Comparison of ENCODE assay signal across 1 cellular context in genomic region chr2:66693007-66693965, GRCh38.
TF ChIP-seq lines count a peak whose summit lies in the region.

No MANE protein-coding gene starts in this region.

TF ChIP-seq in GM23338, 12 proteins besides CTCF, POLR2A, EP300 and RAD21 (continued from another document):
- TF ChIP-seq ZNF462 (CRISPR knock-in tag; IDR thresholded peaks at IDR 0.05) (no peak), ZNF114 (CRISPR knock-in tag; IDR thresholded peaks at IDR 0.05) (no peak), REST (IDR thresholded peaks at IDR 0.05; ENCODE audit: unreplicated experiment) (no peak), STAT1 (IDR thresholded peaks at IDR 0.05; ENCODE audit: unreplicated experiment) (no peak), ETS1 (IDR thresholded peaks at IDR 0.05) (no peak)
